Comparison of ENCODE assay signal across 9 cellular contexts in genomic region chr18:47953471-47953931, GRCh38. TPM values are rescaled to one million over a fixed set of nuclear protein-coding genes. Genes with fewer than 3 reads are reported as not detected.
A peak's percentile ranks its signal among the peaks of the same experiment; 100 is the strongest.
DNase-seq lines count a peak whose midpoint lies in the region; ATAC-seq, FAIRE-seq and TF ChIP-seq lines count a peak whose summit lies in the region.
"Had no signal": no experiment of that assay in that cellular context is flagged by ENCODE, and none has a peak within 500 bp of the region (broad histone marks: within the 10 kb centered on the region; RNA-seq: fewer than 3 reads in every experiment).

No MANE protein-coding gene starts in this region.

- no peak for TF ChIP-seq CTCF in astrocyte of the cerebellum (IDR thresholded peaks at IDR 0.05; ENCODE audit: low read depth, low read length, missing control alignments)

- DNase-seq in ACHN: peak; percentile 78
- no peak for DNase-seq in GM12892 (ENCODE audit: insufficient read length)
- peak; percentile 97 for DNase-seq in NOMO-1 treated with DMSO at 0.1 percent for 48 hours (lab: John Stamatoyannopoulos, UW; ENCODE audit: unreplicated experiment)
- peak; percentile 79 for DNase-seq in astrocyte of the cerebellum (ENCODE audit: low read depth)
- peak; percentile 20 to 53 for DNase-seq in lung microvascular endothelial cell (ENCODE audit: low read depth in 2 of 2)
- no peak for DNase-seq in NCI-H1417 treated with DMSO at 0.1 percent for 48 hours (lab: John Stamatoyannopoulos, UW)
- no peak for DNase-seq in urothelium cell line (ENCODE audit: low spot score)

- no peak overlapping the region for H3K4me3 ChIP-seq in astrocyte of the cerebellum (ENCODE audit: low read depth, low read length)

- no peak for TF ChIP-seq POLR2A in GM12892 (IDR thresholded peaks at IDR 0.05; ENCODE audit: low read depth, low read length)

- peak; percentile 63 for FAIRE-seq in GM12892 (lab: Jason Lieb, UNC)
- FAIRE-seq in urothelium cell line (lab: Jason Lieb, UNC): no peak
- FAIRE-seq: colon had no signal

- in situ Hi-C loops in ACHN (cut with HindIII; ENCODE audit: low pct_ligation_motif_present, low pct_unique_long_range_greater_than_20kb, low sequenced_read_pairs): no loop called here
- in situ Hi-C loops in astrocyte of the cerebellum (cut with HindIII; ENCODE audit: low sequenced_read_pairs): no loop called here

- peak; percentile 54 for ATAC-seq in HG03039 (IDR thresholded peaks at IDR 0.05; ENCODE audit: unreplicated experiment)

RNA-seq across cellular contexts. Expression of gene SMAD2, which starts 23.0 kb away (rescaled TPM):
- polyA plus RNA-seq in GM12892 (2012; ENCODE audit: missing spikeins): 84.0 TPM
- 17.7 and 40.1 TPM in 2 replicates for total RNA-seq in lung microvascular endothelial cell

Comparison
In these comparisons a context has a peak if more than half of its experiments do, and no peak if none do; other contexts are left out.
1. DNase-seq: peak in ACHN (single experiment), NOMO-1 treated with DMSO at 0.1 percent for 48 hours (single experiment), astrocyte of the cerebellum (single experiment) and lung microvascular endothelial cell (2 of 2); none in GM12892 (single experiment), NCI-H1417 treated with DMSO at 0.1 percent for 48 hours (single experiment) and urothelium cell line (single experiment).